In genomic region chr1:14294006-14294405, GRCh38 we compare ENCODE assay signal across 1 cellular context.
TF ChIP-seq lines count a peak whose summit lies in the region.

No MANE protein-coding gene starts in this region.

TF ChIP-seq in H1, 55 proteins besides CTCF, POLR2A, EP300 and RAD21 (continued from another document):
- TF ChIP-seq E2F6 (IDR thresholded peaks at IDR 0.05) (no peak), USF2 (IDR thresholded peaks at IDR 0.05; ENCODE audit: low read length) (no peak), SIX5 (IDR thresholded peaks at IDR 0.05; ENCODE audit: low read depth, low read length) (no peak)
